ENCODE assay signal across 22 cellular contexts in the genomic region with DNA sequence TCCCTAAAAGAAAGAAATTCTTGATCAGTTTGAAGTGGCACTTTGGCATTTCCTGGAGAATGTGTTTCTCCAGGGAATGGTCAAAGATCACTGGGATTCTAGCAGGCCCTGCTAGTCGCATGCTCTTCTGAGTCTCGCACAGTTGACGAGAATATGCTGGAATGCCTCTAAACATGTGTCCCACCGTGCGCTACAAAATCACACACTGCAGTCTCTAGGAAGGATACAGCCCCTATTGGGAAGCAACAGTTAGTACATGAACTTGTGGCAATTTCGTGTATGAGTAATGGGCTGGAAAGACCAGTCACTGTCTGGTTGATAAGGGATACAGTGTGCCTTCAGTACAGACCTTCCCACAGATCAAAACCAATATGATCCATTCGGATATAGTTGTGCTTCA.
"Had no signal": no experiment of that assay in that cellular context is flagged by ENCODE, and none has a peak within 500 bp of the region (broad histone marks: within the 10 kb centered on the region; RNA-seq: fewer than 3 reads in every experiment).

No MANE protein-coding gene starts in this region.

- H3K4me1 ChIP-seq: testis had no signal

- H3K27ac ChIP-seq: cardiac muscle cell, gastrocnemius medialis, right lobe of liver, stomach, testis, upper lobe of left lung had no signal

- ATAC-seq: activated T-cell treated with anti-CD3 and anti-CD28 coated beads, Interleukin-2, amount 50 U/mL, for 4 hours; esophagus mucosa; gastrocnemius medialis; mucosa of descending colon; right lobe of liver; stimulated activated memory B cell treated with anti-CD40 and anti-IgM and Interleukin-4, amounts not matched to agents 10 μg/mL and 1 μg/mL and 100 μg/mL, for 72 hours had no signal

- H3K36me3 ChIP-seq: cardiac muscle cell, gastrocnemius medialis, right lobe of liver, stomach, upper lobe of left lung had no signal

- H3K27me3 ChIP-seq: cardiac muscle cell, gastrocnemius medialis, right lobe of liver, testis, upper lobe of left lung had no signal

- DNase-seq: activated B cell treated with CpG ODN at 0.5 μM for 24 hours; activated CD4-positive, alpha-beta T cell treated with anti-CD3 and anti-CD28 coated beads for 4 hours; activated CD4-positive, alpha-beta T cell treated with anti-CD3 and anti-CD28 coated beads, Interleukin-2, amount 50 U/mL, for 48 hours; activated CD8-positive, alpha-beta memory T cell treated with anti-CD3 and anti-CD28 coated beads, Interleukin-2, amount 50 U/mL, for 48 hours; activated naive CD4-positive, alpha-beta T cell treated with anti-CD3 and anti-CD28 coated beads for 36 hours; activated T-cell treated with anti-CD3 and anti-CD28 coated beads, Interleukin-2, amount 50 U/mL, for 4 hours; amygdala; effector memory CD4-positive, alpha-beta T cell; gastrocnemius medialis; head of caudate nucleus; left cardiac atrium; mucosa of descending colon; nucleus accumbens; posterior cingulate gyrus; right lobe of liver; small intestine; stomach; testis; upper lobe of left lung had no signal

- H3K9me3 ChIP-seq: gastrocnemius medialis, mucosa of descending colon, right lobe of liver, testis, upper lobe of left lung had no signal

- H3K4me3 ChIP-seq: cardiac muscle cell, gastrocnemius medialis, mucosa of descending colon, right lobe of liver, stomach, testis, upper lobe of left lung had no signal
